In the genomic region with DNA sequence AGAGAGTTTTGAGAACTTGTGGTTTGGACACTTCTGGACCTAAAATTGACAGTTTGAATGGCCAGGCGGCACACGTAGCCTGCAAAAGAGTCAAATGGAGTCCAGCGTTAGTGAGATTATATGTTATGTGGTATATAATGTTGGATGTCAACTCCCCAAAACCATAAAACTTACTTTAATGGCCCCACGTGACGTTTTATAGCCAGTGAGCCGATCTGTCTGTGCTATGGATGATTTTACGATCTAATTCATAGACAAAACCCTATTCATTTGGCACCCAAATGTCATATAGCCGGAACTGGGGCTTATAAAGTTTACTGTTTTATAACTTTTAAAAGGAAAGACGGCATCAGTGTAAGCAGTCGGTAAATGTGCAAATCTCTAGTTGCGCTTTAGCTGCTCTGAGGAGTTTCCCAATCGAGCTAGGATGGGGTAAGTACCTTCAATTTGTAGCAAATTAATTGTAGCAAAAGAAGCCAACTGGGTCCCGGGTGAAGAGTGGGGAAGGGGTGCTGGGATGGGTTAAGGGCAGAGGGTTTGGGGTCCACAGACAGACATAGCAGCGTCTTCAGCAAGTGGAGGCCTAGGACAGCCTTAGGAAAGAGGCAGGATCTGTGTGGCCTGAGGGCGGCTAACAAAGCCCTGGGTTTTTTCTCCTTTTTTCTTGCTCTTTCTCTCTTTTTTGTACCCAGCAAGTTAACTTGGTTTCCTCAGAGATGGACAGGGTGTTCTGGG, we compare ENCODE assay signal across 1 cellular context.
TF ChIP-seq lines count a peak whose summit lies in the region.

No MANE protein-coding gene starts in this region.

TF ChIP-seq in HEK293, 187 proteins besides CTCF, POLR2A, EP300 and RAD21 (continued from another document and continues in another):
- TF ChIP-seq, protein P1, sequence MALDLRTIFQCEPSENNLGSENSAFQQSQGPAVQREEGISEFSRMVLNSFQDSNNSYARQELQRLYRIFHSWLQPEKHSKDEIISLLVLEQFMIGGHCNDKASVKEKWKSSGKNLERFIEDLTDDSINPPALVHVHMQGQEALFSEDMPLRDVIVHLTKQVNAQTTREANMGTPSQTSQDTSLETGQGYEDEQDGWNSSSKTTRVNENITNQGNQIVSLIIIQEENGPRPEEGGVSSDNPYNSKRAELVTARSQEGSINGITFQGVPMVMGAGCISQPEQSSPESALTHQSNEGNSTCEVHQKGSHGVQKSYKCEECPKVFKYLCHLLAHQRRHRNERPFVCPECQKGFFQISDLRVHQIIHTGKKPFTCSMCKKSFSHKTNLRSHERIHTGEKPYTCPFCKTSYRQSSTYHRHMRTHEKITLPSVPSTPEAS (tag by site-specific recombination; IDR thresholded peaks at IDR 0.05): 0 out of 2 replicates have a peak, but pooled peaks have one; percentile 13
- TF ChIP-seq ZNF140 (tag by site-specific recombination; IDR thresholded peaks at IDR 0.05) (no peak), ZNF830 (tag by site-specific recombination; IDR thresholded peaks at IDR 0.05; ENCODE audit: low read depth) (no peak), ZNF549 (tag by site-specific recombination; IDR thresholded peaks at IDR 0.05) (no peak), ZNF239 (tag by site-specific recombination; IDR thresholded peaks at IDR 0.05) (no peak), ZNF292 (tag by site-specific recombination; IDR thresholded peaks at IDR 0.05; ENCODE audit: borderline replicate concordance, low read depth) (no peak), ZNF121 (tag by site-specific recombination; IDR thresholded peaks at IDR 0.05) (no peak), ZNF530 (tag by site-specific recombination; IDR thresholded peaks at IDR 0.05; ENCODE audit: low read depth) (no peak), ZNF837 (tag by site-specific recombination; IDR thresholded peaks at IDR 0.05) (no peak), ZNF214 (tag by site-specific recombination; IDR thresholded peaks at IDR 0.05; ENCODE audit: borderline replicate concordance) (no peak), WT1 (tag by site-specific recombination; IDR thresholded peaks at IDR 0.05) (peak; percentile 97), ZNF48 (tag by site-specific recombination; IDR thresholded peaks at IDR 0.05) (no peak), ZNF211 (tag by site-specific recombination; IDR thresholded peaks at IDR 0.05; ENCODE audit: low read depth) (no peak), GLIS2 (tag by site-specific recombination; IDR thresholded peaks at IDR 0.05) (no peak), OVOL3 (tag by site-specific recombination; IDR thresholded peaks at IDR 0.05) (peak; percentile 82), ZNF548 (tag by site-specific recombination; IDR thresholded peaks at IDR 0.05) (no peak), ZNF24 (tag by site-specific recombination; IDR thresholded peaks at IDR 0.05) (peak; percentile 63; the same call in 1 of the 2 replicates), ZNF366 (tag by site-specific recombination; conservative IDR thresholded peaks at IDR 0.05) (peak; percentile 62), SCRT1 (tag by site-specific recombination; IDR thresholded peaks at IDR 0.05; ENCODE audit: borderline replicate concordance) (no peak), ZNF510 (tag by site-specific recombination; IDR thresholded peaks at IDR 0.05; ENCODE audit: insufficient replicate concordance) (no peak), ZNF394 (tag by site-specific recombination; IDR thresholded peaks at IDR 0.05; ENCODE audit: borderline replicate concordance) (0 out of 2 replicates have a peak, but pooled peaks have one; percentile 36), BCL11B (tag by site-specific recombination; IDR thresholded peaks at IDR 0.05; ENCODE audit: low read depth) (peak; percentile 65; the same call in 1 of the 2 replicates), ZNF76 (tag by site-specific recombination; IDR thresholded peaks at IDR 0.05; ENCODE audit: borderline replicate concordance, low read depth) (no peak), ZNF571 (tag by site-specific recombination; IDR thresholded peaks at IDR 0.05) (no peak), ZNF223 (tag by site-specific recombination; IDR thresholded peaks at IDR 0.05) (no peak), GFI1B (tag by site-specific recombination; IDR thresholded peaks at IDR 0.05) (peak; percentile 10; the same call in 1 of the 2 replicates), ZNF426 (tag by site-specific recombination; IDR thresholded peaks at IDR 0.05) (no peak; the same call in 1 of the 2 replicates), ZNF792 (tag by site-specific recombination; IDR thresholded peaks at IDR 0.05) (peak; percentile 44; the same call in 1 of the 2 replicates), ZNF202 (tag by site-specific recombination; IDR thresholded peaks at IDR 0.05; ENCODE audit: borderline replicate concordance) (no peak), ZNF514 (tag by site-specific recombination; IDR thresholded peaks at IDR 0.05) (no peak), ZFP37 (tag by site-specific recombination; IDR thresholded peaks at IDR 0.05) (no peak), HOXA7 (CRISPR knock-in tag; IDR thresholded peaks at IDR 0.05; ENCODE audit: borderline replicate concordance) (no peak), ZNF19 (tag by site-specific recombination; IDR thresholded peaks at IDR 0.05; ENCODE audit: low read depth) (no peak), ZNF664 (tag by site-specific recombination; IDR thresholded peaks at IDR 0.05) (no peak; the same call in 1 of the 2 replicates), GLIS1 (tag by site-specific recombination; IDR thresholded peaks at IDR 0.05) (peak; percentile 60), ZNF560 (tag by site-specific recombination; IDR thresholded peaks at IDR 0.05; ENCODE audit: borderline replicate concordance) (no peak), SP3 (tag by site-specific recombination; IDR thresholded peaks at IDR 0.05) (0 out of 2 replicates have a peak, but pooled peaks have one; percentile 11), KLF7 (tag by site-specific recombination; IDR thresholded peaks at IDR 0.05; ENCODE audit: borderline replicate concordance) (no peak), ZNF132 (tag by site-specific recombination; IDR thresholded peaks at IDR 0.05; ENCODE audit: borderline replicate concordance) (no peak), ZSCAN30 (tag by site-specific recombination; IDR thresholded peaks at IDR 0.05) (peak; percentile 20; the same call in 1 of the 2 replicates), ZXDB (tag by site-specific recombination; IDR thresholded peaks at IDR 0.05) (peak; percentile 69), ZNF404 (tag by site-specific recombination; IDR thresholded peaks at IDR 0.05) (no peak)
- TF ChIP-seq, protein P2, sequence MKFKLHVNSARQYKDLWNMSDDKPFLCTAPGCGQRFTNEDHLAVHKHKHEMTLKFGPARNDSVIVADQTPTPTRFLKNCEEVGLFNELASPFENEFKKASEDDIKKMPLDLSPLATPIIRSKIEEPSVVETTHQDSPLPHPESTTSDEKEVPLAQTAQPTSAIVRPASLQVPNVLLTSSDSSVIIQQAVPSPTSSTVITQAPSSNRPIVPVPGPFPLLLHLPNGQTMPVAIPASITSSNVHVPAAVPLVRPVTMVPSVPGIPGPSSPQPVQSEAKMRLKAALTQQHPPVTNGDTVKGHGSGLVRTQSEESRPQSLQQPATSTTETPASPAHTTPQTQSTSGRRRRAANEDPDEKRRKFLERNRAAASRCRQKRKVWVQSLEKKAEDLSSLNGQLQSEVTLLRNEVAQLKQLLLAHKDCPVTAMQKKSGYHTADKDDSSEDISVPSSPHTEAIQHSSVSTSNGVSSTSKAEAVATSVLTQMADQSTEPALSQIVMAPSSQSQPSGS (tag by site-specific recombination; IDR thresholded peaks at IDR 0.05; ENCODE audit: low read depth): peak; percentile 46; the same call in 1 of the 2 replicates
- TF ChIP-seq, protein P3, sequence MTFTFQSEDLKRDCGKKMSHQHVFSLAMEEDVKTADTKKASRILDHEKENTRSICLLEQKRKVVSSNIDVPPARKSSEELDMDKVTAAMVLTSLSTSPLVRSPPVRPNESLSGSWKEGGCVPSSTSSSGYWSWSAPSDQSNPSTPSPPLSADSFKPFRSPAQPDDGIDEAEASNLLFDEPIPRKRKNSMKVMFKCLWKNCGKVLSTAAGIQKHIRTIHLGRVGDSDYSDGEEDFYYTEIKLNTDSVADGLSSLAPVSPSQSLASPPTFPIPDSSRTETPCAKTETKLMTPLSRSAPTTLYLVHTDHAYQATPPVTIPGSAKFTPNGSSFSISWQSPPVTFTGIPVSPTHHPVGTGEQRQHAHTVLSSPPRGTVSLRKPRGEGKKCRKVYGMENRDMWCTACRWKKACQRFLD (tag by site-specific recombination; IDR thresholded peaks at IDR 0.05): no peak
- TF ChIP-seq, protein P4, sequence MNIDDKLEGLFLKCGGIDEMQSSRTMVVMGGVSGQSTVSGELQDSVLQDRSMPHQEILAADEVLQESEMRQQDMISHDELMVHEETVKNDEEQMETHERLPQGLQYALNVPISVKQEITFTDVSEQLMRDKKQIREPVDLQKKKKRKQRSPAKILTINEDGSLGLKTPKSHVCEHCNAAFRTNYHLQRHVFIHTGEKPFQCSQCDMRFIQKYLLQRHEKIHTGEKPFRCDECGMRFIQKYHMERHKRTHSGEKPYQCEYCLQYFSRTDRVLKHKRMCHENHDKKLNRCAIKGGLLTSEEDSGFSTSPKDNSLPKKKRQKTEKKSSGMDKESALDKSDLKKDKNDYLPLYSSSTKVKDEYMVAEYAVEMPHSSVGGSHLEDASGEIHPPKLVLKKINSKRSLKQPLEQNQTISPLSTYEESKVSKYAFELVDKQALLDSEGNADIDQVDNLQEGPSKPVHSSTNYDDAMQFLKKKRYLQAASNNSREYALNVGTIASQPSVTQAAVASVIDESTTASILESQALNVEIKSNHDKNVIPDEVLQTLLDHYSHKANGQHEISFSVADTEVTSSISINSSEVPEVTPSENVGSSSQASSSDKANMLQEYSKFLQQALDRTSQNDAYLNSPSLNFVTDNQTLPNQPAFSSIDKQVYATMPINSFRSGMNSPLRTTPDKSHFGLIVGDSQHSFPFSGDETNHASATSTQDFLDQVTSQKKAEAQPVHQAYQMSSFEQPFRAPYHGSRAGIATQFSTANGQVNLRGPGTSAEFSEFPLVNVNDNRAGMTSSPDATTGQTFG (tag by site-specific recombination; IDR thresholded peaks at IDR 0.05; ENCODE audit: borderline replicate concordance): no peak
- TF ChIP-seq, protein P5, sequence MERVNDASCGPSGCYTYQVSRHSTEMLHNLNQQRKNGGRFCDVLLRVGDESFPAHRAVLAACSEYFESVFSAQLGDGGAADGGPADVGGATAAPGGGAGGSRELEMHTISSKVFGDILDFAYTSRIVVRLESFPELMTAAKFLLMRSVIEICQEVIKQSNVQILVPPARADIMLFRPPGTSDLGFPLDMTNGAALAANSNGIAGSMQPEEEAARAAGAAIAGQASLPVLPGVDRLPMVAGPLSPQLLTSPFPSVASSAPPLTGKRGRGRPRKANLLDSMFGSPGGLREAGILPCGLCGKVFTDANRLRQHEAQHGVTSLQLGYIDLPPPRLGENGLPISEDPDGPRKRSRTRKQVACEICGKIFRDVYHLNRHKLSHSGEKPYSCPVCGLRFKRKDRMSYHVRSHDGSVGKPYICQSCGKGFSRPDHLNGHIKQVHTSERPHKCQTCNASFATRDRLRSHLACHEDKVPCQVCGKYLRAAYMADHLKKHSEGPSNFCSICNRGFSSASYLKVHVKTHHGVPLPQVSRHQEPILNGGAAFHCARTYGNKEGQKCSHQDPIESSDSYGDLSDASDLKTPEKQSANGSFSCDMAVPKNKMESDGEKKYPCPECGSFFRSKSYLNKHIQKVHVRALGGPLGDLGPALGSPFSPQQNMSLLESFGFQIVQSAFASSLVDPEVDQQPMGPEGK (tag by site-specific recombination; IDR thresholded peaks at IDR 0.05): no peak
- TF ChIP-seq, protein P6, sequence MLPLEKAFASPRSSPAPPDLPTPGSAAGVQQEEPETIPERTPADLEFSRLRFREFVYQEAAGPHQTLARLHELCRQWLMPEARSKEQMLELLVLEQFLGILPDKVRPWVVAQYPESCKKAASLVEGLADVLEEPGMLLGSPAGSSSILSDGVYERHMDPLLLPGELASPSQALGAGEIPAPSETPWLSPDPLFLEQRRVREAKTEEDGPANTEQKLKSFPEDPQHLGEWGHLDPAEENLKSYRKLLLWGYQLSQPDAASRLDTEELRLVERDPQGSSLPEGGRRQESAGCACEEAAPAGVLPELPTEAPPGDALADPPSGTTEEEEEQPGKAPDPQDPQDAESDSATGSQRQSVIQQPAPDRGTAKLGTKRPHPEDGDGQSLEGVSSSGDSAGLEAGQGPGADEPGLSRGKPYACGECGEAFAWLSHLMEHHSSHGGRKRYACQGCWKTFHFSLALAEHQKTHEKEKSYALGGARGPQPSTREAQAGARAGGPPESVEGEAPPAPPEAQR (tag by site-specific recombination; IDR thresholded peaks at IDR 0.05): no peak
- TF ChIP-seq, protein P7, sequence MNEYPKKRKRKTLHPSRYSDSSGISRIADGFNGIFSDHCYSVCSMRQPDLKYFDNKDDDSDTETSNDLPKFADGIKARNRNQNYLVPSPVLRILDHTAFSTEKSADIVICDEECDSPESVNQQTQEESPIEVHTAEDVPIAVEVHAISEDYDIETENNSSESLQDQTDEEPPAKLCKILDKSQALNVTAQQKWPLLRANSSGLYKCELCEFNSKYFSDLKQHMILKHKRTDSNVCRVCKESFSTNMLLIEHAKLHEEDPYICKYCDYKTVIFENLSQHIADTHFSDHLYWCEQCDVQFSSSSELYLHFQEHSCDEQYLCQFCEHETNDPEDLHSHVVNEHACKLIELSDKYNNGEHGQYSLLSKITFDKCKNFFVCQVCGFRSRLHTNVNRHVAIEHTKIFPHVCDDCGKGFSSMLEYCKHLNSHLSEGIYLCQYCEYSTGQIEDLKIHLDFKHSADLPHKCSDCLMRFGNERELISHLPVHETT (tag by site-specific recombination; IDR thresholded peaks at IDR 0.05): no peak; the same call in 1 of the 2 replicates
- TF ChIP-seq, protein P8, sequence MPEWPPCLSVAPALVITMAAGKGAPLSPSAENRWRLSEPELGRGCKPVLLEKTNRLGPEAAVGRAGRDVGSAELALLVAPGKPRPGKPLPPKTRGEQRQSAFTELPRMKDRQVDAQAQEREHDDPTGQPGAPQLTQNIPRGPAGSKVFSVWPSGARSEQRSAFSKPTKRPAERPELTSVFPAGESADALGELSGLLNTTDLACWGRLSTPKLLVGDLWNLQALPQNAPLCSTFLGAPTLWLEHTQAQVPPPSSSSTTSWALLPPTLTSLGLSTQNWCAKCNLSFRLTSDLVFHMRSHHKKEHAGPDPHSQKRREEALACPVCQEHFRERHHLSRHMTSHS (tag by site-specific recombination; IDR thresholded peaks at IDR 0.05): no peak
- TF ChIP-seq, protein P9, sequence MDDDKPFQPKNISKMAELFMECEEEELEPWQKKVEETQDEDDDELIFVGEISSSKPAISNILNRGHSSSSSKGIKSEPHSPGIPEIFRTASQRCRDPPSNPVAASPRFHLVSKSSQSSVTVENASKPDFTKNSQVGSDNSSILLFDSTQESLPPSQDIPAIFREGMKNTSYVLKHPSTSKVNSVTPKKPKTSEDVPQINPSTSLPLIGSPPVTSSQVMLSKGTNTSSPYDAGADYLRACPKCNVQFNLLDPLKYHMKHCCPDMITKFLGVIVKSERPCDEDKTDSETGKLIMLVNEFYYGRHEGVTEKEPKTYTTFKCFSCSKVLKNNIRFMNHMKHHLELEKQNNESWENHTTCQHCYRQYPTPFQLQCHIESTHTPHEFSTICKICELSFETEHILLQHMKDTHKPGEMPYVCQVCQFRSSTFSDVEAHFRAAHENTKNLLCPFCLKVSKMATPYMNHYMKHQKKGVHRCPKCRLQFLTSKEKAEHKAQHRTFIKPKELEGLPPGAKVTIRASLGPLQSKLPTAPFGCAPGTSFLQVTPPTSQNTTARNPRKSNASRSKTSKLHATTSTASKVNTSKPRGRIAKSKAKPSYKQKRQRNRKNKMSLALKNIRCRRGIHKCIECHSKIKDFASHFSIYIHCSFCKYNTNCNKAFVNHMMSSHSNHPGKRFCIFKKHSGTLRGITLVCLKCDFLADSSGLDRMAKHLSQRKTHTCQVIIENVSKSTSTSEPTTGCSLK (tag by site-specific recombination; IDR thresholded peaks at IDR 0.05): no peak
